ENCODE assay signal across 6 cellular contexts in genomic region chr10:84406592-84406991, GRCh38.
"Had no signal": no experiment of that assay in that cellular context is flagged by ENCODE, and none has a peak within 500 bp of the region (broad histone marks: within the 10 kb centered on the region; RNA-seq: fewer than 3 reads in every experiment).

No MANE protein-coding gene starts in this region.

- H3K4me3 Mint-ChIP-seq: activated CD4-positive, alpha-beta T cell treated with anti-CD3 and anti-CD28 coated beads, Interleukin-2, amount 10 ng/mL, durations not matched to agents 24 days and 14 days; nephron progenitor cell had no signal

- ATAC-seq: activated naive CD4-positive, alpha-beta T cell treated with anti-CD3 and anti-CD28 coated beads, Interleukin-2, amount 50 U/mL, for 72 hours; pancreas had no signal

- H3K27me3 Mint-ChIP-seq: activated CD4-positive, alpha-beta T cell treated with anti-CD3 and anti-CD28 coated beads, Interleukin-2, amount 10 ng/mL, durations not matched to agents 24 days and 14 days had no signal

- DNase-seq: activated CD4-positive, alpha-beta T cell treated with anti-CD3 and anti-CD28 coated beads, Interleukin-2, amount 10 ng/mL, durations not matched to agents 24 days and 14 days; mammary epithelial cell; nephron progenitor cell; pancreas; T1000 had no signal

- H3K4me1 Mint-ChIP-seq: nephron progenitor cell had no signal

- H3K27ac Mint-ChIP-seq: activated CD4-positive, alpha-beta T cell treated with anti-CD3 and anti-CD28 coated beads, Interleukin-2, amount 10 ng/mL, durations not matched to agents 24 days and 14 days; nephron progenitor cell had no signal
